Comparison of ENCODE assay signal across 9 cellular contexts in the genomic region with DNA sequence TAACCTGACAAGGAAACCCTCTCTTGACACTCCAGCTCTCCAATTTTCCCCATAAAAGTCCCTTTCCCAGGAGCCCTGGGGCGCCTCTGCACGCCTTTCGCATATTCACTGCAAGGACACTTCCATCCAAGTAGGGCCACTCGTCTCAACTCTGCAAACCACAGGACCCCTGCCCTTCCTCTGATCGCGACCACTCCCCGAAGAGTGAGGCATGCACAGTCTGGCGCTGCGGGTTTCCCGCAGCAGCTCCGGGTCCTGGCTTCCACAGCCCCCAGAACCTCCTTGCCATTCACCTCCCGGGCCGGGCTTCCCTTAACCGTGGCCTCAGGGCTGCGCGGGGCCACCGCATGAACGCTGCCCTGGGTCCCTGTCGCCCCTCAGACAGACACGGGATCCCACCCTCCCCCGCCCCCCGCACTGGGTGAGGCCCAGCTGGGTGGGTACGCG. TPM values are rescaled to one million over a fixed set of nuclear protein-coding genes. Genes with fewer than 3 reads are reported as not detected.
A peak's percentile ranks its signal among the peaks of the same experiment; 100 is the strongest.
DNase-seq lines count a peak whose midpoint lies in the region; ATAC-seq and TF ChIP-seq lines count a peak whose summit lies in the region.
"Had no signal": no experiment of that assay in that cellular context is flagged by ENCODE, and none has a peak within 500 bp of the region (broad histone marks: within the 10 kb centered on the region; RNA-seq: fewer than 3 reads in every experiment).

No MANE protein-coding gene starts in this region.

- intact Hi-C loops in left lung (cut with DNase I) (no loop called here), tibial artery (cut with DNase I; ENCODE audit: low total_unique reads) (no loop called here)

- H3K9me3 ChIP-seq in left lung (no peaks in the 10 kb centered on the region), tibial artery (no peaks in the 10 kb centered on the region)

- H3K4me1 ChIP-seq in left lung (peaks cover 14 to 40% of the 10 kb centered on the region in 2 donors), tibial artery (peaks cover 0 to 33% (median 22%) of the 10 kb centered on the region in 4 donors)

- no peak for TF ChIP-seq CTCF in GM12865 (IDR thresholded peaks at IDR 0.05; ENCODE audit: insufficient read depth, low read depth, low read length, missing control alignments)
- TF ChIP-seq CTCF in left lung (IDR thresholded peaks at IDR 0.05): no peak
- no peak for TF ChIP-seq CTCF in tibial artery (IDR thresholded peaks at IDR 0.05)

- ATAC-seq in HG03064 (IDR thresholded peaks at IDR 0.05; ENCODE audit: low read depth, unreplicated experiment) (peak; percentile 4), left lung (peak; percentile 1)

- H3K36me3 ChIP-seq in left lung (peaks cover 0 to 34% of the 10 kb centered on the region in 2 donors), tibial artery (peaks cover 31 to 34% (median 32%) of the 10 kb centered on the region in 3 donors)

- H3K27me3 ChIP-seq in left lung (no peaks in the 10 kb centered on the region), tibial artery (no peaks in the 10 kb centered on the region)

- DNase-seq in GM12865 (ENCODE audit: low read depth) (no peak), left lung (no peak), tibial artery (no peak), islet precursor cell (no peak), activated gamma-delta T cell (lab: John Stamatoyannopoulos, UW) (no peak), hepatic stellate cell (ENCODE audit: low spot score) (no peak)

- H3K4me3 ChIP-seq in GM12865 (ENCODE audit: low read depth, low read length) (peak overlapping the region; percentile 95), left lung (peak overlapping the region; percentile 94 to 97), tibial artery (peak overlapping the region; percentile 93 to 97)

- H3K27ac ChIP-seq in angular gyrus (ENCODE audit: low read depth, low read length) (peak overlapping the region; percentile 89), left lung (peak overlapping the region; percentile 94 to 98), tibial artery (peak overlapping the region; percentile 94 to 98)

RNA-seq across cellular contexts. Expression of gene ETV3, which starts 0.4 kb away (rescaled TPM):
- total RNA-seq in left lung: 10 to 100 TPM; 23.3 to 26.3 TPM

RNA-seq across cellular contexts. Expression of gene ETV3L, which starts 38.2 kb away (rescaled TPM):
- total RNA-seq in left lung: not detected
- total RNA-seq: SK-MEL-5 had no signal
